In the genomic region with DNA sequence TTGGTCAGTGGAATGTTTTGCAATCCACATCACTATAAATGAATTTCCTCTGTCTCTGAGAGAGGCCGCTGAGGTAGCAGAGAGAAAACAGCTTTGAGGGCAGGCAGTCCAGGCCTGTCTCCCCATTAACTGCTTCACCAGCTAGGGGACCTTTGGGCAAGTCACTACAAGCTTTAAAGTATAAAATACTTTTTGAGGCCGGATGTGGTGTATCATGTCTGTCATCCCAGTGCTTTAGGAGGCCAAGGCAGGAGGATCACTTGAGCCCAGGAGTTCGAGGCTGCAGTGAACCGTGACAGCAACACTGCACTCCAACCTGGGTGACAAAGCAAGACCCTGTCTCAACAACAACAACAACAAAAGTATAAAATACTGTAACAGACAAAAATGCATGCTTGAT, we compare ENCODE assay signal across 1 cellular context.
TF ChIP-seq lines count a peak whose summit lies in the region.

No MANE protein-coding gene starts in this region.

TF ChIP-seq in GM23338, 12 proteins besides CTCF, POLR2A, EP300 and RAD21:
- TF ChIP-seq, protein P1, sequence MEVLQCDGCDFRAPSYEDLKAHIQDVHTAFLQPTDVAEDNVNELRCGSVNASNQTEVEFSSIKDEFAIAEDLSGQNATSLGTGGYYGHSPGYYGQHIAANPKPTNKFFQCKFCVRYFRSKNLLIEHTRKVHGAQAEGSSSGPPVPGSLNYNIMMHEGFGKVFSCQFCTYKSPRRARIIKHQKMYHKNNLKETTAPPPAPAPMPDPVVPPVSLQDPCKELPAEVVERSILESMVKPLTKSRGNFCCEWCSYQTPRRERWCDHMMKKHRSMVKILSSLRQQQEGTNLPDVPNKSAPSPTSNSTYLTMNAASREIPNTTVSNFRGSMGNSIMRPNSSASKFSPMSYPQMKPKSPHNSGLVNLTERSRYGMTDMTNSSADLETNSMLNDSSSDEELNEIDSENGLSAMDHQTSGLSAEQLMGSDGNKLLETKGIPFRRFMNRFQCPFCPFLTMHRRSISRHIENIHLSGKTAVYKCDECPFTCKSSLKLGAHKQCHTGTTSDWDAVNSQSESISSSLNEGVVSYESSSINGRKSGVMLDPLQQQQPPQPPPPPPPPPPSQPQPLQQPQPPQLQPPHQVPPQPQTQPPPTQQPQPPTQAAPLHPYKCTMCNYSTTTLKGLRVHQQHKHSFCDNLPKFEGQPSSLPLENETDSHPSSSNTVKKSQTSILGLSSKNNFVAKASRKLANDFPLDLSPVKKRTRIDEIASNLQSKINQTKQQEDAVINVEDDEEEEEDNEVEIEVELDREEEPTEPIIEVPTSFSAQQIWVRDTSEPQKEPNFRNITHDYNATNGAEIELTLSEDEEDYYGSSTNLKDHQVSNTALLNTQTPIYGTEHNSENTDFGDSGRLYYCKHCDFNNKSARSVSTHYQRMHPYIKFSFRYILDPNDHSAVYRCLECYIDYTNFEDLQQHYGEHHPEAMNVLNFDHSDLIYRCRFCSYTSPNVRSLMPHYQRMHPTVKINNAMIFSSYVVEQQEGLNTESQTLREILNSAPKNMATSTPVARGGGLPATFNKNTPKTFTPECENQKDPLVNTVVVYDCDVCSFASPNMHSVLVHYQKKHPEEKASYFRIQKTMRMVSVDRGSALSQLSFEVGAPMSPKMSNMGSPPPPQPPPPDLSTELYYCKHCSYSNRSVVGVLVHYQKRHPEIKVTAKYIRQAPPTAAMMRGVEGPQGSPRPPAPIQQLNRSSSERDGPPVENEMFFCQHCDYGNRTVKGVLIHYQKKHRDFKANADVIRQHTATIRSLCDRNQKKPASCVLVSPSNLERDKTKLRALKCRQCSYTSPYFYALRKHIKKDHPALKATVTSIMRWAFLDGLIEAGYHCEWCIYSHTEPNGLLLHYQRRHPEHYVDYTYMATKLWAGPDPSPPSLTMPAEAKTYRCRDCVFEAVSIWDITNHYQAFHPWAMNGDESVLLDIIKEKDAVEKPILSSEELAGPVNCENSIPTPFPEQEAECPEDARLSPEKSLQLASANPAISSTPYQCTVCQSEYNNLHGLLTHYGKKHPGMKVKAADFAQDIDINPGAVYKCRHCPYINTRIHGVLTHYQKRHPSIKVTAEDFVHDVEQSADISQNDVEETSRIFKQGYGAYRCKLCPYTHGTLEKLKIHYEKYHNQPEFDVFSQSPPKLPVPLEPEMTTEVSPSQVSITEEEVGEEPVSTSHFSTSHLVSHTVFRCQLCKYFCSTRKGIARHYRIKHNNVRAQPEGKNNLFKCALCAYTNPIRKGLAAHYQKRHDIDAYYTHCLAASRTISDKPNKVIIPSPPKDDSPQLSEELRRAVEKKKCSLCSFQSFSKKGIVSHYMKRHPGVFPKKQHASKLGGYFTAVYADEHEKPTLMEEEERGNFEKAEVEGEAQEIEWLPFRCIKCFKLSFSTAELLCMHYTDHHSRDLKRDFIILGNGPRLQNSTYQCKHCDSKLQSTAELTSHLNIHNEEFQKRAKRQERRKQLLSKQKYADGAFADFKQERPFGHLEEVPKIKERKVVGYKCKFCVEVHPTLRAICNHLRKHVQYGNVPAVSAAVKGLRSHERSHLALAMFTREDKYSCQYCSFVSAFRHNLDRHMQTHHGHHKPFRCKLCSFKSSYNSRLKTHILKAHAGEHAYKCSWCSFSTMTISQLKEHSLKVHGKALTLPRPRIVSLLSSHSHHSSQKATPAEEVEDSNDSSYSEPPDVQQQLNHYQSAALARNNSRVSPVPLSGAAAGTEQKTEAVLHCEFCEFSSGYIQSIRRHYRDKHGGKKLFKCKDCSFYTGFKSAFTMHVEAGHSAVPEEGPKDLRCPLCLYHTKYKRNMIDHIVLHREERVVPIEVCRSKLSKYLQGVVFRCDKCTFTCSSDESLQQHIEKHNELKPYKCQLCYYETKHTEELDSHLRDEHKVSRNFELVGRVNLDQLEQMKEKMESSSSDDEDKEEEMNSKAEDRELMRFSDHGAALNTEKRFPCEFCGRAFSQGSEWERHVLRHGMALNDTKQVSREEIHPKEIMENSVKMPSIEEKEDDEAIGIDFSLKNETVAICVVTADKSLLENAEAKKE (CRISPR knock-in tag; IDR thresholded peaks at IDR 0.05), result no peak
